1 cellular context compared by ENCODE assay signal in the genomic region with DNA sequence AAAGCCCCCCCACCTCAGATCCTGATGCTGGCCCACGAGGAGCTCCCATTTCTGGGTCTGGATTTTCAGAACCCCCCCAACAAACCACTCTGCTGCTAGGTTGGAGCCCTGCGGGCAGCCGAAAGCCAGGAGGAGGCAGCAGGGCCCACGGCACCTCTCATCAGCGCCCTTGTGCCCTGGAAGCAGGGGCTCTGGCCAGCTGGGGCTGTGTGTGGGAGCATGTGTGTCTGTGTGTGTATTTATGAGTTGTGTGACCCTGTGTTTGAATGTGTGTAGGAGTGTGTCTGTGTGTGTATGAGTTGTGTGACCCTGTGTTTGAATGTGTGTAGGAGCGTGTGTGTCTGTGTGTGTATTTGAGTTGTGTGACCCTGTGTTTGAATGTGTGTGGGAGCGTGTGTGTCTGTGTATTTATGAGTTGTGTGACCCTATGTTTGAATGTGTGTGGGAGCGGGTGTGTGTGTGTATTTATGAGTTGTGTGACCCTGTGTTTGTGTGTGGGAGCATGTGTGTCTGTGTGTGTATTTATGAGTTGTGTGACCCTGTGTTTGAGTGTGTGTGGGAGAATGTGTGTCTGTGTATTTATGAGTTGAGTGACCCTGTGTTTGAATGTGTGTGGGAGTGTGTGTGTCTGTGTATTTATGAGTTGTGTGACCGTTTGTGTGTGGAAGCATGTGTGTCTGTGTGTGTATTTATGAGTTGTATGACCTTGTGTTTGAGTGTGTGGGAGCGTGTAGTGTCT.
A peak's percentile ranks its signal among the peaks of the same experiment; 100 is the strongest.
TF ChIP-seq lines count a peak whose summit lies in the region.

No MANE protein-coding gene starts in this region.

TF ChIP-seq in HepG2, 621 proteins besides CTCF, POLR2A, EP300 and RAD21 (continued from another document and continues in another):
- TF ChIP-seq, protein P1, sequence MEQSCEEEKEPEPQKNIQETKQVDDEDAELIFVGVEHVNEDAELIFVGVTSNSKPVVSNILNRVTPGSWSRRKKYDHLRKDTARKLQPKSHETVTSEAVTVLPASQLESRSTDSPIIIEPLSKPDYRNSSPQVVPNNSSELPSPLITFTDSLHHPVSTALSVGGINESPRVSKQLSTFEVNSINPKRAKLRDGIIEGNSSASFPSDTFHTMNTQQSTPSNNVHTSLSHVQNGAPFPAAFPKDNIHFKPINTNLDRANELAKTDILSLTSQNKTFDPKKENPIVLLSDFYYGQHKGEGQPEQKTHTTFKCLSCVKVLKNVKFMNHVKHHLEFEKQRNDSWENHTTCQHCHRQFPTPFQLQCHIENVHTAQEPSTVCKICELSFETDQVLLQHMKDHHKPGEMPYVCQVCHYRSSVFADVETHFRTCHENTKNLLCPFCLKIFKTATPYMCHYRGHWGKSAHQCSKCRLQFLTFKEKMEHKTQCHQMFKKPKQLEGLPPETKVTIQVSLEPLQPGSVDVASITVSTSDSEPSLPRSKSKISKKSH (CRISPR knock-in tag; IDR thresholded peaks at IDR 0.05; ENCODE audit: borderline replicate concordance) = no peak
- TF ChIP-seq, protein P2, sequence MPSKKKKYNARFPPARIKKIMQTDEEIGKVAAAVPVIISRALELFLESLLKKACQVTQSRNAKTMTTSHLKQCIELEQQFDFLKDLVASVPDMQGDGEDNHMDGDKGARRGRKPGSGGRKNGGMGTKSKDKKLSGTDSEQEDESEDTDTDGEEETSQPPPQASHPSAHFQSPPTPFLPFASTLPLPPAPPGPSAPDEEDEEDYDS (CRISPR knock-in tag; IDR thresholded peaks at IDR 0.05) = no peak
- TF ChIP-seq TBX2 (CRISPR knock-in tag; IDR thresholded peaks at IDR 0.05; ENCODE audit: borderline replicate concordance) = peak; percentile 28; the same call in 1 of the 2 replicates
- TF ChIP-seq, protein P3, sequence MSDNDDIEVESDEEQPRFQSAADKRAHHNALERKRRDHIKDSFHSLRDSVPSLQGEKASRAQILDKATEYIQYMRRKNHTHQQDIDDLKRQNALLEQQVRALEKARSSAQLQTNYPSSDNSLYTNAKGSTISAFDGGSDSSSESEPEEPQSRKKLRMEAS (IDR thresholded peaks at IDR 0.05) = no peak
- TF ChIP-seq, protein P4, sequence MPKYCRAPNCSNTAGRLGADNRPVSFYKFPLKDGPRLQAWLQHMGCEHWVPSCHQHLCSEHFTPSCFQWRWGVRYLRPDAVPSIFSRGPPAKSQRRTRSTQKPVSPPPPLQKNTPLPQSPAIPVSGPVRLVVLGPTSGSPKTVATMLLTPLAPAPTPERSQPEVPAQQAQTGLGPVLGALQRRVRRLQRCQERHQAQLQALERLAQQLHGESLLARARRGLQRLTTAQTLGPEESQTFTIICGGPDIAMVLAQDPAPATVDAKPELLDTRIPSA (CRISPR knock-in tag; IDR thresholded peaks at IDR 0.05; ENCODE audit: borderline replicate concordance) = no peak
- TF ChIP-seq MAFG (CRISPR knock-in tag; IDR thresholded peaks at IDR 0.05) = no peak
- TF ChIP-seq, protein P5, sequence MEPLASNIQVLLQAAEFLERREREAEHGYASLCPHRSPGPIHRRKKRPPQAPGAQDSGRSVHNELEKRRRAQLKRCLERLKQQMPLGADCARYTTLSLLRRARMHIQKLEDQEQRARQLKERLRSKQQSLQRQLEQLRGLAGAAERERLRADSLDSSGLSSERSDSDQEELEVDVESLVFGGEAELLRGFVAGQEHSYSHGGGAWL (CRISPR knock-in tag; IDR thresholded peaks at IDR 0.05) = no peak
- no peak for TF ChIP-seq SIN3A (IDR thresholded peaks at IDR 0.05; ENCODE audit: borderline replicate concordance, low read depth, low read length)
- no peak for TF ChIP-seq ZFP36L2 (CRISPR knock-in tag; IDR thresholded peaks at IDR 0.05)
- peak; percentile 66; the same call in 1 of the 2 replicates for TF ChIP-seq ZSCAN25 (CRISPR knock-in tag; IDR thresholded peaks at IDR 0.05)
- peak; percentile 1; the same call in 1 of the 2 replicates for TF ChIP-seq ZNF543 (CRISPR knock-in tag; IDR thresholded peaks at IDR 0.05)
- TF ChIP-seq, protein P6, sequence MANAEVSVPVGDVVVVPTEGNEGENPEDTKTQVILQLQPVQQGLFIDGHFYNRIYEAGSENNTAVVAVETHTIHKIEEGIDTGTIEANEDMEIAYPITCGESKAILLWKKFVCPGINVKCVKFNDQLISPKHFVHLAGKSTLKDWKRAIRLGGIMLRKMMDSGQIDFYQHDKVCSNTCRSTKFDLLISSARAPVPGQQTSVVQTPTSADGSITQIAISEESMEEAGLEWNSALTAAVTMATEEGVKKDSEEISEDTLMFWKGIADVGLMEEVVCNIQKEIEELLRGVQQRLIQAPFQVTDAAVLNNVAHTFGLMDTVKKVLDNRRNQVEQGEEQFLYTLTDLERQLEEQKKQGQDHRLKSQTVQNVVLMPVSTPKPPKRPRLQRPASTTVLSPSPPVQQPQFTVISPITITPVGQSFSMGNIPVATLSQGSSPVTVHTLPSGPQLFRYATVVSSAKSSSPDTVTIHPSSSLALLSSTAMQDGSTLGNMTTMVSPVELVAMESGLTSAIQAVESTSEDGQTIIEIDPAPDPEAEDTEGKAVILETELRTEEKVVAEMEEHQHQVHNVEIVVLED (CRISPR knock-in tag; IDR thresholded peaks at IDR 0.05; ENCODE audit: borderline replicate concordance) = 0 out of 2 replicates have a peak, but pooled peaks have one; percentile 43
- no peak for TF ChIP-seq SALL2 (CRISPR knock-in tag; IDR thresholded peaks at IDR 0.05)
- no peak for TF ChIP-seq ZNF263 (CRISPR knock-in tag; IDR thresholded peaks at IDR 0.05)
- no peak for TF ChIP-seq IKZF1 (IDR thresholded peaks at IDR 0.05)
- TF ChIP-seq, protein P7, sequence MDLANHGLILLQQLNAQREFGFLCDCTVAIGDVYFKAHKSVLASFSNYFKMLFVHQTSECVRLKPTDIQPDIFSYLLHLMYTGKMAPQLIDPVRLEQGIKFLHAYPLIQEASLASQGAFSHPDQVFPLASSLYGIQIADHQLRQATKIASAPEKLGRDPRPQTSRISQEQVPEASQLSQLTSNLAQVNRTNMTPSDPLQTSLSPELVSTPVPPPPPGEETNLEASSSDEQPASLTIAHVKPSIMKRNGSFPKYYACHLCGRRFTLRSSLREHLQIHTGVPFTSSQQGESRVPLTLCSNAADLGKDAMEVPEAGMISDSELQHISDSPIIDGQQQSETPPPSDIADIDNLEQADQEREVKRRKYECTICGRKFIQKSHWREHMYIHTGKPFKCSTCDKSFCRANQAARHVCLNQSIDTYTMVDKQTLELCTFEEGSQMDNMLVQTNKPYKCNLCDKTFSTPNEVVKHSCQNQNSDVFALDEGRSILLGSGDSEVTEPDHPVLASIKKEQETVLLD (CRISPR knock-in tag; IDR thresholded peaks at IDR 0.05; ENCODE audit: low read depth) = no peak
- no peak for TF ChIP-seq ZNF788 (CRISPR knock-in tag; IDR thresholded peaks at IDR 0.05; ENCODE audit: borderline replicate concordance)
- no peak for TF ChIP-seq MYC (CRISPR knock-in tag; IDR thresholded peaks at IDR 0.05; ENCODE audit: borderline replicate concordance)
- TF ChIP-seq RBAK (CRISPR knock-in tag; IDR thresholded peaks at IDR 0.05) = no peak
- TF ChIP-seq RFXANK (CRISPR knock-in tag; IDR thresholded peaks at IDR 0.05) = no peak
- 0 out of 2 replicates have a peak, but pooled peaks have one; percentile 62 for TF ChIP-seq TOPORS (CRISPR knock-in tag; IDR thresholded peaks at IDR 0.05)
- no peak for TF ChIP-seq ZNF703 (CRISPR knock-in tag; IDR thresholded peaks at IDR 0.05; ENCODE audit: borderline replicate concordance)
- no peak for TF ChIP-seq ZFY (CRISPR knock-in tag; IDR thresholded peaks at IDR 0.05)
- TF ChIP-seq RBM39 (IDR thresholded peaks at IDR 0.05; ENCODE audit: low read depth, low read length, poor library complexity, severe bottlenecking) = peak; percentile 68
- TF ChIP-seq TEAD3 (CRISPR knock-in tag; optimal IDR thresholded peaks at IDR 0.05; ENCODE audit: borderline replicate concordance) = no peak
- TF ChIP-seq, protein P8, sequence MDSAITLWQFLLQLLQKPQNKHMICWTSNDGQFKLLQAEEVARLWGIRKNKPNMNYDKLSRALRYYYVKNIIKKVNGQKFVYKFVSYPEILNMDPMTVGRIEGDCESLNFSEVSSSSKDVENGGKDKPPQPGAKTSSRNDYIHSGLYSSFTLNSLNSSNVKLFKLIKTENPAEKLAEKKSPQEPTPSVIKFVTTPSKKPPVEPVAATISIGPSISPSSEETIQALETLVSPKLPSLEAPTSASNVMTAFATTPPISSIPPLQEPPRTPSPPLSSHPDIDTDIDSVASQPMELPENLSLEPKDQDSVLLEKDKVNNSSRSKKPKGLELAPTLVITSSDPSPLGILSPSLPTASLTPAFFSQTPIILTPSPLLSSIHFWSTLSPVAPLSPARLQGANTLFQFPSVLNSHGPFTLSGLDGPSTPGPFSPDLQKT (CRISPR knock-in tag; IDR thresholded peaks at IDR 0.05; ENCODE audit: borderline replicate concordance) = no peak
- no peak for TF ChIP-seq SALL1 (CRISPR knock-in tag; IDR thresholded peaks at IDR 0.05)
- TF ChIP-seq ZEB1 (IDR thresholded peaks at IDR 0.05; ENCODE audit: insufficient replicate concordance, low read depth) = no peak
- no peak for TF ChIP-seq SRF (IDR thresholded peaks at IDR 0.05; ENCODE audit: low read depth, low read length)
- TF ChIP-seq ERF (CRISPR knock-in tag; IDR thresholded peaks at IDR 0.05) = no peak
- TF ChIP-seq NFATC3 (CRISPR knock-in tag; IDR thresholded peaks at IDR 0.05) = no peak
- TF ChIP-seq PAX8 (CRISPR knock-in tag; IDR thresholded peaks at IDR 0.05; ENCODE audit: borderline replicate concordance) = no peak
- no peak for TF ChIP-seq CREM (IDR thresholded peaks at IDR 0.05)
- TF ChIP-seq CREM (CRISPR knock-in tag; IDR thresholded peaks at IDR 0.05) = no peak
- no peak for TF ChIP-seq HMGA1 (CRISPR knock-in tag; conservative IDR thresholded peaks at IDR 0.05)
- TF ChIP-seq ZNF20 (CRISPR knock-in tag; IDR thresholded peaks at IDR 0.05) = no peak
- 0 out of 2 replicates have a peak, but pooled peaks have one; percentile 54 for TF ChIP-seq SMAD9 (CRISPR knock-in tag; IDR thresholded peaks at IDR 0.05)
- no peak for TF ChIP-seq SMYD3 (CRISPR knock-in tag; IDR thresholded peaks at IDR 0.05)
- no peak for TF ChIP-seq NFYC (CRISPR knock-in tag; IDR thresholded peaks at IDR 0.05)
- TF ChIP-seq, protein P9, sequence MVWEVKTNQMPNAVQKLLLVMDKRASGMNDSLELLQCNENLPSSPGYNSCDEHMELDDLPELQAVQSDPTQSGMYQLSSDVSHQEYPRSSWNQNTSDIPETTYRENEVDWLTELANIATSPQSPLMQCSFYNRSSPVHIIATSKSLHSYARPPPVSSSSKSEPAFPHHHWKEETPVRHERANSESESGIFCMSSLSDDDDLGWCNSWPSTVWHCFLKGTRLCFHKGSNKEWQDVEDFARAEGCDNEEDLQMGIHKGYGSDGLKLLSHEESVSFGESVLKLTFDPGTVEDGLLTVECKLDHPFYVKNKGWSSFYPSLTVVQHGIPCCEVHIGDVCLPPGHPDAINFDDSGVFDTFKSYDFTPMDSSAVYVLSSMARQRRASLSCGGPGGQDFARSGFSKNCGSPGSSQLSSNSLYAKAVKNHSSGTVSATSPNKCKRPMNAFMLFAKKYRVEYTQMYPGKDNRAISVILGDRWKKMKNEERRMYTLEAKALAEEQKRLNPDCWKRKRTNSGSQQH (CRISPR knock-in tag; IDR thresholded peaks at IDR 0.05; ENCODE audit: low read depth) = 0 out of 2 replicates have a peak, but pooled peaks have one; percentile 11
- no peak for TF ChIP-seq ZNF615 (CRISPR knock-in tag; IDR thresholded peaks at IDR 0.05; ENCODE audit: borderline replicate concordance)
- TF ChIP-seq ZNF121 (CRISPR knock-in tag; IDR thresholded peaks at IDR 0.05) = no peak
- no peak for TF ChIP-seq ZNF335 (CRISPR knock-in tag; IDR thresholded peaks at IDR 0.05)
- 0 out of 2 replicates have a peak, but pooled peaks have one; percentile 0 for TF ChIP-seq CC2D1A (CRISPR knock-in tag; IDR thresholded peaks at IDR 0.05)
- TF ChIP-seq, protein P10, sequence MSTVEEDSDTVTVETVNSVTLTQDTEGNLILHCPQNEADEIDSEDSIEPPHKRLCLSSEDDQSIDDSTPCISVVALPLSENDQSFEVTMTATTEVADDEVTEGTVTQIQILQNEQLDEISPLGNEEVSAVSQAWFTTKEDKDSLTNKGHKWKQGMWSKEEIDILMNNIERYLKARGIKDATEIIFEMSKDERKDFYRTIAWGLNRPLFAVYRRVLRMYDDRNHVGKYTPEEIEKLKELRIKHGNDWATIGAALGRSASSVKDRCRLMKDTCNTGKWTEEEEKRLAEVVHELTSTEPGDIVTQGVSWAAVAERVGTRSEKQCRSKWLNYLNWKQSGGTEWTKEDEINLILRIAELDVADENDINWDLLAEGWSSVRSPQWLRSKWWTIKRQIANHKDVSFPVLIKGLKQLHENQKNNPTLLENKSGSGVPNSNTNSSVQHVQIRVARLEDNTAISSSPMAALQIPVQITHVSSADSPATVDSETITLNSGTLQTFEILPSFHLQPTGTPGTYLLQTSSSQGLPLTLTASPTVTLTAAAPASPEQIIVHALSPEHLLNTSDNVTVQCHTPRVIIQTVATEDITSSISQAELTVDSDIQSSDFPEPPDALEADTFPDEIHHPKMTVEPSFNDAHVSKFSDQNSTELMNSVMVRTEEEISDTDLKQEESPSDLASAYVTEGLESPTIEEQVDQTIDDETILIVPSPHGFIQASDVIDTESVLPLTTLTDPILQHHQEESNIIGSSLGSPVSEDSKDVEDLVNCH (CRISPR knock-in tag; IDR thresholded peaks at IDR 0.05) = no peak
- no peak for TF ChIP-seq FOSL2 (CRISPR knock-in tag; IDR thresholded peaks at IDR 0.05)
- TF ChIP-seq, protein P11, sequence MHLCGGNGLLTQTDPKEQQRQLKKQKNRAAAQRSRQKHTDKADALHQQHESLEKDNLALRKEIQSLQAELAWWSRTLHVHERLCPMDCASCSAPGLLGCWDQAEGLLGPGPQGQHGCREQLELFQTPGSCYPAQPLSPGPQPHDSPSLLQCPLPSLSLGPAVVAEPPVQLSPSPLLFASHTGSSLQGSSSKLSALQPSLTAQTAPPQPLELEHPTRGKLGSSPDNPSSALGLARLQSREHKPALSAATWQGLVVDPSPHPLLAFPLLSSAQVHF (CRISPR knock-in tag; IDR thresholded peaks at IDR 0.05) = 0 out of 2 replicates have a peak, but pooled peaks have one; percentile 14
- TF ChIP-seq SNAPC2 (CRISPR knock-in tag; IDR thresholded peaks at IDR 0.05) = 0 out of 2 replicates have a peak, but pooled peaks have one; percentile 66
- TF ChIP-seq, protein P12, sequence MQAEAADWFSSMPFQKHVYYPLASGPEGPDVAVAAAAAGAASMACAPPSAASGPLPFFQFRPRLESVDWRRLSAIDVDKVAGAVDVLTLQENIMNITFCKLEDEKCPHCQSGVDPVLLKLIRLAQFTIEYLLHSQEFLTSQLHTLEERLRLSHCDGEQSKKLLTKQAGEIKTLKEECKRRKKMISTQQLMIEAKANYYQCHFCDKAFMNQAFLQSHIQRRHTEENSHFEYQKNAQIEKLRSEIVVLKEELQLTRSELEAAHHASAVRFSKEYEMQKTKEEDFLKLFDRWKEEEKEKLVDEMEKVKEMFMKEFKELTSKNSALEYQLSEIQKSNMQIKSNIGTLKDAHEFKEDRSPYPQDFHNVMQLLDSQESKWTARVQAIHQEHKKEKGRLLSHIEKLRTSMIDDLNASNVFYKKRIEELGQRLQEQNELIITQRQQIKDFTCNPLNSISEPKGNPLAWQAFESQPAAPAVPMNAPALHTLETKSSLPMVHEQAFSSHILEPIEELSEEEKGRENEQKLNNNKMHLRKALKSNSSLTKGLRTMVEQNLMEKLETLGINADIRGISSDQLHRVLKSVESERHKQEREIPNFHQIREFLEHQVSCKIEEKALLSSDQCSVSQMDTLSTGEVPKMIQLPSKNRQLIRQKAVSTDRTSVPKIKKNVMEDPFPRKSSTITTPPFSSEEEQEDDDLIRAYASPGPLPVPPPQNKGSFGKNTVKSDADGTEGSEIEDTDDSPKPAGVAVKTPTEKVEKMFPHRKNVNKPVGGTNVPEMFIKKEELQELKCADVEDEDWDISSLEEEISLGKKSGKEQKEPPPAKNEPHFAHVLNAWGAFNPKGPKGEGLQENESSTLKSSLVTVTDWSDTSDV (CRISPR knock-in tag; IDR thresholded peaks at IDR 0.05) = no peak
